1 cellular context compared by ENCODE assay signal in the genomic region with DNA sequence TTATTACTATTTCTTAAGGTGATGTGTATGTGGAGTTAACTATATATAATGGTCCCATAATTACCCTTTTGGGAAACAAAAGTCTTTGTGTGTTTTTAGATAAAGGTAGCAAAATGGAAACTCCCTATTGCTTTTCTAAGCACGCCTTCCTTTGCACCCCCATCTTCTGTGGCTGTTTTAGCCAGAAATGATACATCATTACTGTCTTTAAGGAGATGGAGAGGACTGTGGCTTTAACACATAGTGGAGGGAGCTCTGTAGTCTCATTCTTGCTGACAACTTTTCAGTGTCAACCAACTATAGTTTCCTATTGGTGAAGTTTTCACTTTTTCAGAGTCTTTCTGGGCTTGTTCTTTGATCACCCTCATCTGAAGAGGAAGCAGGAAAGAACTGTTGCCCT.
TF ChIP-seq lines count a peak whose summit lies in the region.

No MANE protein-coding gene starts in this region.

TF ChIP-seq in HepG2, 621 proteins besides CTCF, POLR2A, EP300 and RAD21:
- TF ChIP-seq RBAK (CRISPR knock-in tag; IDR thresholded peaks at IDR 0.05) (no peak), JUNB (CRISPR knock-in tag; IDR thresholded peaks at IDR 0.05; ENCODE audit: borderline replicate concordance) (no peak), RORA (CRISPR knock-in tag; IDR thresholded peaks at IDR 0.05) (no peak), ZNF468 (CRISPR knock-in tag; IDR thresholded peaks at IDR 0.05) (no peak), E2F1 (CRISPR knock-in tag; IDR thresholded peaks at IDR 0.05) (no peak), STAG1 (CRISPR knock-in tag; IDR thresholded peaks at IDR 0.05) (no peak), GZF1 (CRISPR knock-in tag; IDR thresholded peaks at IDR 0.05) (no peak)
